In genomic region chr6:128731249-128732165, GRCh38 we compare ENCODE assay signal across 8 cellular contexts.
A peak's percentile ranks its signal among the peaks of the same experiment; 100 is the strongest.
DNase-seq lines count a peak whose midpoint lies in the region; ATAC-seq and TF ChIP-seq lines count a peak whose summit lies in the region.

No MANE protein-coding gene starts in this region.

- H3K4me1 ChIP-seq in HAP-1 (no peaks in the 10 kb centered on the region; the same call in 1 of the 2 replicates), thyroid gland (no peaks in the 10 kb centered on the region)

- no peaks in the 10 kb centered on the region for H3K36me3 Mint-ChIP-seq in chondrocyte (ENCODE audit: low read depth)

- DNase-seq in DMS 273 (lab: John Stamatoyannopoulos, UW; ENCODE audit: unreplicated experiment) = peak; percentile 71
- peak; percentile 36 to 53 for DNase-seq in HAP-1 (ENCODE audit: low spot score in 2 of 2)
- DNase-seq in NCI-H2107 treated with DMSO at 0.1 percent for 48 hours (lab: John Stamatoyannopoulos, UW; ENCODE audit: unreplicated experiment) = peak; percentile 55
- DNase-seq in chondrocyte (ENCODE audit: low spot score) = no peak
- DNase-seq in medulla oblongata (ENCODE audit: extremely low spot score) = peak; percentile 77
- no peak for DNase-seq in thyroid gland
- DNase-seq in activated T-cell treated with anti-CD3 and anti-CD28 coated beads for 4 hours = no peak

- no peak overlapping the region for H3K4me3 Mint-ChIP-seq in chondrocyte (ENCODE audit: unreplicated experiment)

- peaks cover 5% of the 10 kb centered on the region for H3K9me3 Mint-ChIP-seq in chondrocyte (ENCODE audit: low read depth)

- TF ChIP-seq CTCF in chondrocyte (IDR thresholded peaks at IDR 0.05) (peak; percentile 92), thyroid gland (IDR thresholded peaks at IDR 0.05) (peak in 1 of 6 experiments; percentile 32)

- H3K4me3 ChIP-seq in HAP-1 = no peak overlapping the region
- no peak overlapping the region for H3K4me3 ChIP-seq in thyroid gland (replicated peaks in 1 of 3)

- no peaks in the 10 kb centered on the region for H3K9me3 ChIP-seq in HAP-1
- H3K9me3 ChIP-seq in thyroid gland = no peaks in the 10 kb centered on the region

- H3K27me3 Mint-ChIP-seq in chondrocyte (ENCODE audit: low read depth) = peaks cover 12% of the 10 kb centered on the region

- intact Hi-C loops in thyroid gland (cut with DNase I) = no loop called here

- no peak overlapping the region for H3K27ac ChIP-seq in thyroid gland

- in situ Hi-C loops in HAP-1 (cut with MboI; ENCODE audit: low sequenced_read_pairs) = no loop called here

- no peaks in the 10 kb centered on the region for H3K36me3 ChIP-seq in HAP-1 (replicated peaks)
- no peaks in the 10 kb centered on the region for H3K36me3 ChIP-seq in thyroid gland

- 67 to 71% methylated on average over 2 of the region's 2 CpGs for WGBS in thyroid gland, 2 donors

- no peaks in the 10 kb centered on the region for H3K4me1 Mint-ChIP-seq in chondrocyte (ENCODE audit: low read depth)

- H3K27ac Mint-ChIP-seq in chondrocyte (ENCODE audit: unreplicated experiment) = no peak overlapping the region

- no peak for ATAC-seq in HG02884 (IDR thresholded peaks at IDR 0.05; ENCODE audit: unreplicated experiment)

- TF ChIP-seq POLR2A in thyroid gland (IDR thresholded peaks at IDR 0.05) = no peak

- H3K27me3 ChIP-seq in HAP-1 (ENCODE audit: low read depth) (no peaks in the 10 kb centered on the region), thyroid gland (no peaks in the 10 kb centered on the region)

Comparison
In these comparisons a context has a peak if more than half of its experiments do, and no peak if none do; other contexts are left out.
1. DNase-seq: peak in DMS 273 (single experiment), HAP-1 (2 of 2), NCI-H2107 treated with DMSO at 0.1 percent for 48 hours (single experiment) and medulla oblongata (single experiment); none in chondrocyte (single experiment), thyroid gland (0 of 2) and activated T-cell treated with anti-CD3 and anti-CD28 coated beads for 4 hours (single experiment).